Comparison of ENCODE assay signal across 14 cellular contexts in genomic region chr5:159187674-159188164, GRCh38. TPM values are rescaled to one million over a fixed set of nuclear protein-coding genes. Genes with fewer than 3 reads are reported as not detected.
A peak's percentile ranks its signal among the peaks of the same experiment; 100 is the strongest.
DNase-seq lines count a peak whose midpoint lies in the region; ATAC-seq and TF ChIP-seq lines count a peak whose summit lies in the region.
"Had no signal": no experiment of that assay in that cellular context is flagged by ENCODE, and none has a peak within 500 bp of the region (broad histone marks: within the 10 kb centered on the region; RNA-seq: fewer than 3 reads in every experiment).

No MANE protein-coding gene starts in this region.

- no peak for DNase-seq in activated CD4-positive, alpha-beta T cell treated with anti-CD3 and anti-CD28 coated beads, Interleukin-2, amount 10 ng/mL, durations not matched to agents 7 days and 5 days
- DNase-seq in activated CD4-positive, alpha-beta T cell treated with anti-CD3 and anti-CD28 coated beads, Interleukin-2, amount 50 U/mL, for 1 hour: no peak
- DNase-seq in naive thymus-derived CD4-positive, alpha-beta T cell: no peak
- DNase-seq in NCI-H1694 (lab: John Stamatoyannopoulos, UW): no peak
- no peak for DNase-seq in NCI-H1436 treated with DMSO at 0.1 percent for 48 hours (lab: John Stamatoyannopoulos, UW)
- DNase-seq: Caco-2; cortex of kidney; naive thymus-derived CD8-positive, alpha-beta T cell; NCI-H1694 treated with DMSO at 0.1 percent for 48 hours; psoas muscle had no signal

- H3K9me3 ChIP-seq in naive thymus-derived CD4-positive, alpha-beta T cell (ENCODE audit: control insufficient read depth in 2 of 3, low read length in 3 of 3): no peaks in the 10 kb centered on the region
- H3K9me3 ChIP-seq: Caco-2, psoas muscle had no signal

- ATAC-seq in GM18502 (IDR thresholded peaks at IDR 0.05; ENCODE audit: poor library complexity, unreplicated experiment) (peak; percentile 37), HG02938 (IDR thresholded peaks at IDR 0.05; ENCODE audit: unreplicated experiment) (no peak)
- ATAC-seq in naive thymus-derived CD4-positive, alpha-beta T cell: no peak
- ATAC-seq: naive thymus-derived CD8-positive, alpha-beta T cell; psoas muscle; SK-N-SH treated with all-trans-retinoic acid at 6 μM for 48 hours had no signal

- peaks cover 54% of the 10 kb centered on the region for H3K36me3 Mint-ChIP-seq in activated CD4-positive, alpha-beta T cell treated with anti-CD3 and anti-CD28 coated beads, Interleukin-2, amount 10 ng/mL, durations not matched to agents 7 days and 5 days (ENCODE audit: low read depth)
- H3K36me3 Mint-ChIP-seq in naive thymus-derived CD4-positive, alpha-beta T cell: peaks cover 0 to 41% (median 20%) of the 10 kb centered on the region in 5 donors

- H3K27me3 Mint-ChIP-seq in activated CD4-positive, alpha-beta T cell treated with anti-CD3 and anti-CD28 coated beads, Interleukin-2, amount 10 ng/mL, durations not matched to agents 7 days and 5 days: no peaks in the 10 kb centered on the region
- H3K27me3 Mint-ChIP-seq in naive thymus-derived CD4-positive, alpha-beta T cell: no peaks in the 10 kb centered on the region
- H3K27me3 Mint-ChIP-seq: naive thymus-derived CD8-positive, alpha-beta T cell had no signal

- CTCF ChIA-PET in activated CD4-positive, alpha-beta T cell treated with anti-CD3 and anti-CD28 coated beads, Interleukin-2, amount 10 ng/mL, durations not matched to agents 7 days and 5 days (lab: Charles Lee): interaction anchor here (1.9 to 2.9 kb wide), 3 partner anchors 11 to 20 kb away, joined by 4 to 10 read pairs (median 8); no protein-coding TSS in a partner anchor
- CTCF ChIA-PET in naive thymus-derived CD4-positive, alpha-beta T cell (lab: Charles Lee): no interaction called here

- H3K36me3 ChIP-seq in naive thymus-derived CD4-positive, alpha-beta T cell (ENCODE audit: control insufficient read depth in 2 of 3, insufficient read depth in 3 of 3, low read length in 3 of 3): peaks cover 0 to 33% (median 11%) of the 10 kb centered on the region in 3 experiments

- intact Hi-C loops in naive thymus-derived CD4-positive, alpha-beta T cell (cut with micrococcal nuclease): loop anchor here in 1 of 2 donors (2.0 kb wide), 1 partner anchor 15 kb away; no protein-coding TSS in a partner anchor

- no peaks in the 10 kb centered on the region for H3K9me3 Mint-ChIP-seq in activated CD4-positive, alpha-beta T cell treated with anti-CD3 and anti-CD28 coated beads, Interleukin-2, amount 10 ng/mL, durations not matched to agents 7 days and 5 days
- H3K9me3 Mint-ChIP-seq in naive thymus-derived CD4-positive, alpha-beta T cell: no peaks in the 10 kb centered on the region
- H3K9me3 Mint-ChIP-seq: naive thymus-derived CD8-positive, alpha-beta T cell had no signal

- peaks cover 40% of the 10 kb centered on the region for H3K4me1 Mint-ChIP-seq in activated CD4-positive, alpha-beta T cell treated with anti-CD3 and anti-CD28 coated beads, Interleukin-2, amount 10 ng/mL, durations not matched to agents 7 days and 5 days
- H3K4me1 Mint-ChIP-seq in naive thymus-derived CD4-positive, alpha-beta T cell: peaks cover 22 to 80% (median 68%) of the 10 kb centered on the region in 7 donors

- H3K27ac ChIP-seq in VCaP: peak overlapping the region; percentile 80
- no peak overlapping the region for H3K27ac ChIP-seq in naive thymus-derived CD4-positive, alpha-beta T cell (ENCODE audit: low read depth, low read length)
- H3K27ac ChIP-seq: psoas muscle had no signal

- H3K4me3 Mint-ChIP-seq in activated CD4-positive, alpha-beta T cell treated with anti-CD3 and anti-CD28 coated beads, Interleukin-2, amount 10 ng/mL, durations not matched to agents 7 days and 5 days: no peak overlapping the region
- H3K4me3 Mint-ChIP-seq in naive thymus-derived CD4-positive, alpha-beta T cell: no peak overlapping the region
- H3K4me3 Mint-ChIP-seq: naive thymus-derived CD8-positive, alpha-beta T cell had no signal

- no peaks in the 10 kb centered on the region for H3K27me3 ChIP-seq in naive thymus-derived CD4-positive, alpha-beta T cell (ENCODE audit: control insufficient read depth in 2 of 2, insufficient read depth in 2 of 2, low read length in 2 of 2)

- H3K4me3 ChIP-seq in naive thymus-derived CD4-positive, alpha-beta T cell (ENCODE audit: low read length): no peak overlapping the region
- H3K4me3 ChIP-seq: psoas muscle had no signal

- no peak for TF ChIP-seq CTCF in VCaP (conservative IDR thresholded peaks at IDR 0.05)

- POLR2A ChIA-PET in activated CD4-positive, alpha-beta T cell treated with anti-CD3 and anti-CD28 coated beads, Interleukin-2, amount 10 ng/mL, durations not matched to agents 7 days and 5 days (lab: Charles Lee): no interaction called here
- POLR2A ChIA-PET in naive thymus-derived CD4-positive, alpha-beta T cell (lab: Charles Lee): interaction anchor here (0.5 kb wide), 1 partner anchor 20 kb away, joined by 3 read pairs; no protein-coding TSS in a partner anchor

- H3K27ac Mint-ChIP-seq in activated CD4-positive, alpha-beta T cell treated with anti-CD3 and anti-CD28 coated beads, Interleukin-2, amount 10 ng/mL, durations not matched to agents 7 days and 5 days: peak overlapping the region; percentile 68
- H3K27ac Mint-ChIP-seq in naive thymus-derived CD4-positive, alpha-beta T cell: peak overlapping the region in 5 of 9 donors; percentile 23 to 75 (median 41)

- H3K4me1 ChIP-seq in naive thymus-derived CD4-positive, alpha-beta T cell (ENCODE audit: control insufficient read depth in 2 of 2, insufficient read depth in 2 of 2, low read length in 2 of 2): no peaks in the 10 kb centered on the region
- H3K4me1 ChIP-seq: psoas muscle had no signal

RNA-seq across cellular contexts. Expression of gene RNF145, which starts 21.6 kb away (rescaled TPM):
- 100 to 1,000 TPM; 133 to 145 TPM for total RNA-seq in activated CD4-positive, alpha-beta T cell treated with anti-CD3 and anti-CD28 coated beads, Interleukin-2, amount 10 ng/mL, durations not matched to agents 7 days and 5 days
- total RNA-seq in naive thymus-derived CD4-positive, alpha-beta T cell: 100 to 1,000 TPM in 1 of 5 experiments, 10 to 100 TPM in 4; 51.8 to 142 (median 70.6) TPM
- polyA plus RNA-seq in naive thymus-derived CD4-positive, alpha-beta T cell: 10 to 100 TPM; 10.8 to 12.6 TPM
